In genomic region chr10:131981429-131982184, GRCh38 we compare ENCODE assay signal across 8 cellular contexts. TPM values are rescaled to one million over a fixed set of nuclear protein-coding genes. Genes with fewer than 3 reads are reported as not detected.
DNase-seq lines count a peak whose midpoint lies in the region; ATAC-seq and TF ChIP-seq lines count a peak whose summit lies in the region.

Gene BNIP3 (minus strand): TSS chr10:131981923. CDS start chr10:131981806, 117 bp downstream.

- no peaks in the 10 kb centered on the region for H3K9me3 Mint-ChIP-seq in CD4-positive, alpha-beta T cell
- H3K9me3 Mint-ChIP-seq in endothelial cell (ENCODE audit: unreplicated experiment), result no peaks in the 10 kb centered on the region

- H3K27ac Mint-ChIP-seq in CD4-positive, alpha-beta T cell, result peak within 1 kb of the TSS; percentile 81
- H3K27ac Mint-ChIP-seq in endothelial cell (ENCODE audit: unreplicated experiment), result no peak within 1 kb of the TSS

- no peaks in the 10 kb centered on the region for H3K9me3 ChIP-seq in CD4-positive, alpha-beta T cell (ENCODE audit: control insufficient read depth, low read length)

- H3K27me3 Mint-ChIP-seq in CD4-positive, alpha-beta T cell, result no peaks in the 10 kb centered on the region
- peaks cover 9% of the 10 kb centered on the region for H3K27me3 Mint-ChIP-seq in endothelial cell (ENCODE audit: unreplicated experiment)

- POLR2A ChIA-PET in CD4-positive, alpha-beta T cell (lab: Charles Lee), result interaction anchor here (0.9 to 1.7 kb wide), 8 partner anchors 9 to 96 kb away, joined by 3 to 21 read pairs (median 4); partner anchors contain the start of gene PPP2R2D

- DNase-seq in CD4-positive, alpha-beta T cell, result peak; percentile 87 to 97 (median 92)
- DNase-seq in NOMO-1 treated with dmso at 0.1 percent for 144 hours (lab: John Stamatoyannopoulos, UW; ENCODE audit: unreplicated experiment) (peak; percentile 62), endothelial cell (ENCODE audit: low spot score) (peak; percentile 98), midbrain (lab: John Stamatoyannopoulos, UW) (peak; percentile 90)
- DNase-seq in activated CD8-positive, alpha-beta memory T cell treated with anti-CD3 and anti-CD28 coated beads, Interleukin-2, amount 50 U/mL, for 48 hours, result peak; percentile 99
- DNase-seq in stimulated activated CD8-positive, alpha-beta memory T cell treated with anti-CD3 and anti-CD28 coated beads, Interleukin-15, amount 100 ng/mL, for 48 hours (ENCODE audit: low read depth in 2 of 2), result peak; percentile 91 to 92

- no peak for TF ChIP-seq CTCF in CD4-positive, alpha-beta T cell (IDR thresholded peaks at IDR 0.05)
- TF ChIP-seq CTCF in endothelial cell (IDR thresholded peaks at IDR 0.05; ENCODE audit: unreplicated experiment), result peak; percentile 20

- no peaks in the 10 kb centered on the region for H3K27me3 ChIP-seq in CD4-positive, alpha-beta T cell (ENCODE audit: control insufficient read depth, insufficient read depth, low read length)

- H3K27ac ChIP-seq in CD4-positive, alpha-beta T cell (ENCODE audit: low read depth, low read length), result peak within 1 kb of the TSS; percentile 55

- intact Hi-C loops in CD4-positive, alpha-beta T cell (cut with DNase I, micrococcal nuclease), result loop anchor here in 1 of 2 experiments (5.0 to 10.0 kb wide), 3 partner anchors 351 to 556 kb away; partner anchors contain the start of genes INPP5A, LRRC27 and PWWP2B

- peaks cover 11% of the 10 kb centered on the region for H3K36me3 Mint-ChIP-seq in CD4-positive, alpha-beta T cell (ENCODE audit: low read depth)
- peaks cover 4% of the 10 kb centered on the region for H3K36me3 Mint-ChIP-seq in endothelial cell (ENCODE audit: low read depth, unreplicated experiment)

- peaks cover 47% of the 10 kb centered on the region for H3K4me1 Mint-ChIP-seq in CD4-positive, alpha-beta T cell (ENCODE audit: low read depth)
- peaks cover 15% of the 10 kb centered on the region for H3K4me1 Mint-ChIP-seq in endothelial cell (ENCODE audit: unreplicated experiment)

- peak within 1 kb of the TSS; percentile 90 for H3K4me3 Mint-ChIP-seq in CD4-positive, alpha-beta T cell
- peak within 1 kb of the TSS; percentile 92 for H3K4me3 Mint-ChIP-seq in endothelial cell (ENCODE audit: unreplicated experiment)

- peak; percentile 87 for ATAC-seq in CD4-positive, alpha-beta T cell (ENCODE audit: poor library complexity)
- ATAC-seq in GM19372 (IDR thresholded peaks at IDR 0.05; ENCODE audit: low read depth, unreplicated experiment) (peak; percentile 86), HG03521 (IDR thresholded peaks at IDR 0.05; ENCODE audit: unreplicated experiment) (peak; percentile 86)

- CTCF ChIA-PET in CD4-positive, alpha-beta T cell (lab: Charles Lee), result interaction anchor here (1.0 to 1.2 kb wide), 3 partner anchors 9 to 96 kb away, joined by 3 read pairs; no protein-coding TSS in a partner anchor

RNA-seq across cellular contexts. Expression of gene BNIP3, which starts in this region (rescaled TPM):
- 10 to 100 TPM; 21.0 to 23.6 TPM for total RNA-seq in CD4-positive, alpha-beta T cell
- 29.9 TPM for total RNA-seq in endothelial cell (ENCODE audit: unreplicated experiment)

Comparison
In these comparisons a context has a peak if more than half of its experiments do, and no peak if none do; other contexts are left out.
1. Peak in every context shown above with its lines: DNase-seq, ATAC-seq and H3K27ac ChIP-seq.